In genomic region chr22:50730941-50731661, GRCh38 we compare ENCODE assay signal across 20 cellular contexts. TPM values are rescaled to one million over a fixed set of nuclear protein-coding genes. Genes with fewer than 3 reads are reported as not detected.
DNase-seq lines count a peak whose midpoint lies in the region; ATAC-seq, FAIRE-seq and TF ChIP-seq lines count a peak whose summit lies in the region.
"Had no signal": no experiment of that assay in that cellular context is flagged by ENCODE, and none has a peak within 500 bp of the region (broad histone marks: within the 10 kb centered on the region; RNA-seq: fewer than 3 reads in every experiment).

No MANE protein-coding gene starts in this region.

- H3K4me3 Mint-ChIP-seq in activated CD8-positive, alpha-beta memory T cell treated with anti-CD3 and anti-CD28 coated beads, Interleukin-2, amount 10 ng/mL, durations not matched to agents 7 days and 5 days = no peak overlapping the region
- H3K4me3 Mint-ChIP-seq: H9, neural crest cell, T-helper 17 cell had no signal

- DNase-seq in H7 = peak; percentile 88
- peak; percentile 36 for DNase-seq in bronchial epithelial cell (ENCODE audit: low read depth)
- DNase-seq in posterior vena cava (ENCODE audit: low spot score) = peak; percentile 81
- DNase-seq in NCI-H510A (lab: John Stamatoyannopoulos, UW) = no peak
- no peak for DNase-seq in activated CD8-positive, alpha-beta memory T cell treated with anti-CD3 and anti-CD28 coated beads, Interleukin-2, amount 10 ng/mL, durations not matched to agents 7 days and 5 days
- DNase-seq: activated CD4-positive, alpha-beta T cell treated with anti-CD3 and anti-CD28 coated beads for 48 hours; effector memory CD4-positive, alpha-beta T cell; H9; hypothalamus; NCI-H1105 treated with DMSO at 0.1 percent for 48 hours; RPMI8226; sigmoid colon; stimulated activated CD4-positive, alpha-beta T cell treated with anti-CD3 and anti-CD28 coated beads, Interleukin-4, amount 100 ng/mL, for 1 hour; T-helper 17 cell had no signal

- no peaks in the 10 kb centered on the region for H3K36me3 ChIP-seq in H7 (replicated peaks; ENCODE audit: control insufficient read depth, insufficient read depth, low read length)
- H3K36me3 ChIP-seq in bronchial epithelial cell (ENCODE audit: control insufficient read depth, insufficient read depth, low read length) = no peaks in the 10 kb centered on the region
- no peaks in the 10 kb centered on the region for H3K36me3 ChIP-seq in iPS-15b (ENCODE audit: control insufficient read depth, insufficient read depth, low read length)
- H3K36me3 ChIP-seq: cardiac muscle cell, sigmoid colon had no signal

- H3K27me3 Mint-ChIP-seq in activated CD8-positive, alpha-beta memory T cell treated with anti-CD3 and anti-CD28 coated beads, Interleukin-2, amount 10 ng/mL, durations not matched to agents 7 days and 5 days = no peaks in the 10 kb centered on the region

- H3K4me3 ChIP-seq in H7 (ENCODE audit: insufficient read depth, low read depth, low read length) (no peak overlapping the region), bronchial epithelial cell (ENCODE audit: low read depth, low read length) (peak overlapping the region; percentile 23), iPS-15b (ENCODE audit: low read depth, low read length) (peak overlapping the region; percentile 8)
- H3K4me3 ChIP-seq: BLaER1, cardiac muscle cell had no signal

- H3K27me3 ChIP-seq in H7 (ENCODE audit: control insufficient read depth, insufficient read depth, low read length) (peaks cover 22% of the 10 kb centered on the region; the same call in 1 of the 2 replicates), bronchial epithelial cell (ENCODE audit: control insufficient read depth, insufficient read depth, low read length) (no peaks in the 10 kb centered on the region), iPS-15b (ENCODE audit: control insufficient read depth, insufficient read depth, low read length) (peaks cover 55% of the 10 kb centered on the region)
- H3K27me3 ChIP-seq: BLaER1 had no signal

- H3K27ac Mint-ChIP-seq in activated CD8-positive, alpha-beta memory T cell treated with anti-CD3 and anti-CD28 coated beads, Interleukin-2, amount 10 ng/mL, durations not matched to agents 7 days and 5 days = no peak overlapping the region
- H3K27ac Mint-ChIP-seq: H9, T-helper 17 cell had no signal

- no peak overlapping the region for H3K9ac ChIP-seq in iPS-15b (ENCODE audit: low read depth, low read length)
- H3K9ac ChIP-seq: BLaER1 had no signal

- H3K4me1 ChIP-seq in iPS-15b (ENCODE audit: control insufficient read depth, insufficient read depth, low read length) = no peaks in the 10 kb centered on the region

- CTCF ChIA-PET in activated CD8-positive, alpha-beta memory T cell treated with anti-CD3 and anti-CD28 coated beads, Interleukin-2, amount 10 ng/mL, durations not matched to agents 7 days and 5 days (lab: Charles Lee) = no interaction called here

- no peaks in the 10 kb centered on the region for H3K9me3 Mint-ChIP-seq in activated CD8-positive, alpha-beta memory T cell treated with anti-CD3 and anti-CD28 coated beads, Interleukin-2, amount 10 ng/mL, durations not matched to agents 7 days and 5 days (ENCODE audit: low read depth)
- H3K9me3 Mint-ChIP-seq: H9, neural crest cell had no signal

- H3K9me3 ChIP-seq in iPS-15b (ENCODE audit: control insufficient read depth, insufficient read depth, low read length) = no peaks in the 10 kb centered on the region
- H3K9me3 ChIP-seq: BLaER1, sigmoid colon had no signal

- no peak for FAIRE-seq in bronchial epithelial cell (lab: Jason Lieb, UNC)

- intact Hi-C loops in posterior vena cava (cut with DNase I) = no loop called here

- ATAC-seq in HG03442 (IDR thresholded peaks at IDR 0.05; ENCODE audit: unreplicated experiment) (no peak), GM19463 (IDR thresholded peaks at IDR 0.05; ENCODE audit: unreplicated experiment) (no peak)
- no peak for ATAC-seq in activated CD8-positive, alpha-beta memory T cell treated with anti-CD3 and anti-CD28 coated beads, Interleukin-2, amount 10 ng/mL, durations not matched to agents 7 days and 5 days

- H3K36me3 Mint-ChIP-seq in activated CD8-positive, alpha-beta memory T cell treated with anti-CD3 and anti-CD28 coated beads, Interleukin-2, amount 10 ng/mL, durations not matched to agents 7 days and 5 days = no peaks in the 10 kb centered on the region

- H3K4me1 Mint-ChIP-seq in activated CD8-positive, alpha-beta memory T cell treated with anti-CD3 and anti-CD28 coated beads, Interleukin-2, amount 10 ng/mL, durations not matched to agents 7 days and 5 days = peaks cover 3% of the 10 kb centered on the region

- no peak for TF ChIP-seq CTCF in bronchial epithelial cell (IDR thresholded peaks at IDR 0.05; ENCODE audit: insufficient read depth, low read length, severe bottlenecking)

RNA-seq across cellular contexts. Expression of gene ACR, which starts 6.9 kb away (rescaled TPM):
- total RNA-seq in H7 (2014; rRNA removed; shearing (Covaris generic)) = 0.07 TPM in 1 of 2 replicates, not detected in the other
- total RNA-seq in bronchial epithelial cell = not detected in 2 replicates
- 1 to 10 TPM in 1 of 2 donors, under 1 TPM in 1; 0.65 to 2.6 TPM for total RNA-seq in posterior vena cava
- total RNA-seq in activated CD8-positive, alpha-beta memory T cell treated with anti-CD3 and anti-CD28 coated beads, Interleukin-2, amount 10 ng/mL, durations not matched to agents 7 days and 5 days = not detected
- total RNA-seq: neural crest cell, T-helper 17 cell had no signal

RNA-seq across cellular contexts. Expression of gene RABL2B, which starts 52.3 kb away (rescaled TPM):
- 8.6 and 17.1 TPM in 2 replicates for total RNA-seq in H7 (2014; rRNA removed; shearing (Covaris generic))
- total RNA-seq in bronchial epithelial cell (4.5 and 7.9 TPM in 2 replicates), posterior vena cava (10 to 100 TPM; 15.9 to 19.2 TPM)
- total RNA-seq in activated CD8-positive, alpha-beta memory T cell treated with anti-CD3 and anti-CD28 coated beads, Interleukin-2, amount 10 ng/mL, durations not matched to agents 7 days and 5 days = 10 to 100 TPM; 21.9 to 26.6 TPM

RNA-seq across cellular contexts. Expression of gene SHANK3, which starts 58.5 kb away (rescaled TPM):
- total RNA-seq in H7 (2014; rRNA removed; shearing (Covaris generic)) = 1.8 and 2.1 TPM in 2 replicates
- total RNA-seq in bronchial epithelial cell = 0.79 and 0.90 TPM in 2 replicates
- 10 to 100 TPM; 24.2 to 34.4 TPM for total RNA-seq in posterior vena cava
- under 1 TPM in 1 of 2 experiments, not detected in 1; 0.05 TPM for total RNA-seq in activated CD8-positive, alpha-beta memory T cell treated with anti-CD3 and anti-CD28 coated beads, Interleukin-2, amount 10 ng/mL, durations not matched to agents 7 days and 5 days

Comparison
In these comparisons a context has a peak if more than half of its experiments do, and no peak if none do; other contexts are left out.
1. DNase-seq: peak in H7 (single experiment), bronchial epithelial cell (single experiment) and posterior vena cava (single experiment); none in NCI-H510A (single experiment) and activated CD8-positive, alpha-beta memory T cell treated with anti-CD3 and anti-CD28 coated beads, Interleukin-2, amount 10 ng/mL, durations not matched to agents 7 days and 5 days (single experiment).